Comparison of ENCODE assay signal across 8 cellular contexts in the genomic region with DNA sequence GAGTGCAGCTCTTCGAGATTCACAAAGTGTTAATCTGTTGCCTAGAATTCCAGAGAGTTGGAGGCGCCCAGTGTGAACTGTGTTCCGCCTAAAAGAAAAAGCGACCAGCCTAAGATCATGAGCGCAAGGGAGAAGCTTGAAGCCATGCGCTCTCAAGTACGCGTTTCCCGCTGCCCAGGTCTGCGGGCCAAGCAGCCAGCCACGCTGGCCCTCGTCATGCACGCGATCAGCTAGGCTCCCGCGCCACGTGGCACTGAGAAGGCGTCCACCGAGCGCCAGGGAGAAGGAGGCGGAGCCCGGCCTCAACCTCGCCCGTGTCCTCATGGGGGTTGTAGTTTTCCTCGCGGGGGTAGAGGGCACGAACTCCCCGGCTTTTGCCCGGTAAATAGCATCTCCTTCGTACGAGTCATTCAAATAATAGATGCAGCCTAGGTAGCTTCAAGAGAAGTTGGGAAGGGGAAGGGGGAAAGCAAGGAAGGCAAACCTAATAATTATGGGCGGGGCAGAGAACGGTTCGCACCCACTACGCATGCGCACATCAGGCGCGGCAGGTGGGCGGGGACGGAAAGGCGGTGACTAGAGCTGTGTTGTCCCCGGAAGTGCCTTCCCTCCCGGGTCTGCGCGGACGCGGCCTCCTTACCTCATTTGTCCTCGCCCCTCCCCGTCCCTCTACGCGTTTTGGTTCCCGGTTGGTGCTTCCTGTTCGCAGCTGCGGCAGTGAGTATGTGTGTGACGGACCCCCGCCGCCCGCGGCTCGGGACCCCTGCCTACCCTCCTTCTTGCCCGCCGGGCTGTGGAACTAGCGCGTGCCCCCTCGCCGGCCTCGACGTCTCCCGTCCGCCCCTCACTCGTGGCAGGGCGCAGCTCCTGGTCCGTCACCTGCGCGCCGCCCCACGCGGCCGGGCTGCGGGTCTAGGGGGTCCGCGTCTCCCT. TPM values are rescaled to one million over a fixed set of nuclear protein-coding genes. Genes with fewer than 3 reads are reported as not detected.
DNase-seq lines count a peak whose midpoint lies in the region; ATAC-seq and TF ChIP-seq lines count a peak whose summit lies in the region.

Gene ZCCHC7 (plus strand): TSS at position 668 of the 933 bp plus-strand sequence.

- no peaks in the 10 kb centered on the region for H3K9me3 ChIP-seq in right lobe of liver

- no peaks in the 10 kb centered on the region for H3K27me3 ChIP-seq in dorsolateral prefrontal cortex
- H3K27me3 ChIP-seq in right lobe of liver, result no peaks in the 10 kb centered on the region

- H3K27ac Mint-ChIP-seq in activated CD4-positive, alpha-beta memory T cell treated with anti-CD3 and anti-CD28 coated beads for 36 hours, result peak within 1 kb of the TSS; percentile 92

- POLR2A ChIA-PET in activated CD4-positive, alpha-beta memory T cell treated with anti-CD3 and anti-CD28 coated beads for 36 hours (lab: Charles Lee), result interaction anchor here (0.7 to 1.7 kb wide), 6 partner anchors 9 to 472 kb away, joined by 3 to 28 read pairs (median 3); partner anchors contain the start of genes TOMM5 and ZBTB5

- H3K4me1 ChIP-seq in right lobe of liver, result peaks cover 0 to 10% (median 0%) of the 10 kb centered on the region in 4 donors

- H3K36me3 Mint-ChIP-seq in activated CD4-positive, alpha-beta memory T cell treated with anti-CD3 and anti-CD28 coated beads for 36 hours, result peaks cover 6% of the 10 kb centered on the region

- peak; percentile 89 for TF ChIP-seq POLR2A in right lobe of liver (IDR thresholded peaks at IDR 0.05)

- WGBS in right lobe of liver (ENCODE audit: insufficient coverage, low coverage, low lambda C conversion rate, missing lambda C conversion rate), result 10% methylated on average over 30 of the region's 82 CpGs

- H3K36me3 ChIP-seq in right lobe of liver, result no peaks in the 10 kb centered on the region

- peak within 1 kb of the TSS; percentile 66 to 100 (median 93) for H3K4me3 ChIP-seq in dorsolateral prefrontal cortex
- H3K4me3 ChIP-seq in right lobe of liver, result peak within 1 kb of the TSS; percentile 81 to 96 (median 95)

- intact Hi-C loops in activated CD4-positive, alpha-beta memory T cell treated with anti-CD3 and anti-CD28 coated beads for 36 hours (cut with micrococcal nuclease), result loop anchor here (1.0 to 5.0 kb wide), 4 partner anchors 41 to 345 kb away; partner anchors contain the start of gene ZBTB5
- intact Hi-C loops in dorsolateral prefrontal cortex (cut with DNase I) (loop anchor here (1.0 to 2.0 kb wide), 3 partner anchors 33 to 41 kb away; no protein-coding TSS in a partner anchor), right lobe of liver (cut with DNase I) (no loop called here)

- peaks cover 6% of the 10 kb centered on the region for H3K9me3 Mint-ChIP-seq in activated CD4-positive, alpha-beta memory T cell treated with anti-CD3 and anti-CD28 coated beads for 36 hours

- peaks cover 33% of the 10 kb centered on the region for H3K4me1 Mint-ChIP-seq in activated CD4-positive, alpha-beta memory T cell treated with anti-CD3 and anti-CD28 coated beads for 36 hours (ENCODE audit: low read depth)

- DNase-seq in CD1c-positive myeloid dendritic cell (ENCODE audit: extremely low spot score), result peak; percentile 98
- DNase-seq in NCI-H82 treated with DMSO at 0.1 percent for 48 hours (lab: John Stamatoyannopoulos, UW; ENCODE audit: unreplicated experiment), result peak; percentile 80
- peak; percentile 98 for DNase-seq in activated CD4-positive, alpha-beta memory T cell treated with anti-CD3 and anti-CD28 coated beads for 36 hours
- peak; percentile 93 to 97 (median 96) for DNase-seq in dorsolateral prefrontal cortex
- DNase-seq in right lobe of liver, result peak; percentile 96 to 97 (median 97)
- DNase-seq in stimulated activated CD4-positive, alpha-beta T cell treated with anti-CD3 and anti-CD28 coated beads, Interleukin-4, amount 100 ng/mL, for 4 hours, result peak; percentile 95

- H3K27me3 Mint-ChIP-seq in activated CD4-positive, alpha-beta memory T cell treated with anti-CD3 and anti-CD28 coated beads for 36 hours, result no peaks in the 10 kb centered on the region

- CTCF ChIA-PET in activated CD4-positive, alpha-beta memory T cell treated with anti-CD3 and anti-CD28 coated beads for 36 hours (lab: Charles Lee), result interaction anchor here (1.1 to 1.3 kb wide), 3 partner anchors 38 to 291 kb away, joined by 3 to 4 read pairs (median 3); no protein-coding TSS in a partner anchor

- peak in 10 of 56 donors; percentile 7 to 45 (median 22) for TF ChIP-seq CTCF in dorsolateral prefrontal cortex (IDR thresholded peaks at IDR 0.05 in 54 of 56, conservative IDR thresholded peaks at IDR 0.05 in 2 of 56; ENCODE audit: low read depth in 1 of 56, partially characterized antibody in 56 of 56)
- no peak for TF ChIP-seq CTCF in right lobe of liver (IDR thresholded peaks at IDR 0.05)

- ATAC-seq in GM19438 (IDR thresholded peaks at IDR 0.05; ENCODE audit: low read depth, unreplicated experiment), result peak; percentile 92
- ATAC-seq in HG03575 (IDR thresholded peaks at IDR 0.05; ENCODE audit: extremely low read depth, insufficient number of reproducible peaks, low FRiP score, unreplicated experiment), result peak; percentile 76
- peak; percentile 98 to 99 (median 98) for ATAC-seq in right lobe of liver

- H3K27ac ChIP-seq in dorsolateral prefrontal cortex (peak within 1 kb of the TSS; percentile 68 to 96 (median 89)), right lobe of liver (peak within 1 kb of the TSS; percentile 67 to 94 (median 77))

- H3K4me3 Mint-ChIP-seq in activated CD4-positive, alpha-beta memory T cell treated with anti-CD3 and anti-CD28 coated beads for 36 hours, result peak within 1 kb of the TSS; percentile 92

RNA-seq across cellular contexts. Expression of gene ZCCHC7, which starts in this region (rescaled TPM):
- 10 to 100 TPM; 26.8 to 28.1 TPM for total RNA-seq in activated CD4-positive, alpha-beta memory T cell treated with anti-CD3 and anti-CD28 coated beads for 36 hours
- total RNA-seq in dorsolateral prefrontal cortex (10 to 100 TPM; 24.0 to 54.3 (median 35.6) TPM), right lobe of liver (10 to 100 TPM in 1 of 6 experiments, 1 to 10 TPM in 5; 5.9 to 10.0 (median 7.2) TPM)

Comparison
In these comparisons a context has a peak if more than half of its experiments do, and no peak if none do; other contexts are left out.
1. Peak in every context shown above with its lines: DNase-seq, ATAC-seq, H3K4me3 ChIP-seq and H3K27ac ChIP-seq.
2. intact Hi-C loops: an anchor here in activated CD4-positive, alpha-beta memory T cell treated with anti-CD3 and anti-CD28 coated beads for 36 hours (1.0 to 5.0 kb wide) and dorsolateral prefrontal cortex (1.0 to 2.0 kb wide); none called in right lobe of liver.